ENCODE assay signal across 20 cellular contexts in genomic region chrY:6911272-6911995, GRCh38. TPM values are rescaled to one million over a fixed set of nuclear protein-coding genes. Genes with fewer than 3 reads are reported as not detected.
DNase-seq lines count a peak whose midpoint lies in the region; ATAC-seq, FAIRE-seq and TF ChIP-seq lines count a peak whose summit lies in the region.
"Had no signal": no experiment of that assay in that cellular context is flagged by ENCODE, and none has a peak within 500 bp of the region (broad histone marks: within the 10 kb centered on the region; RNA-seq: fewer than 3 reads in every experiment).

TSS of gene AMELY (minus strand) at chrY:6911752. CDS start at chrY:6872608, 39,144 bp downstream.

- DNase-seq in left ventricle myocardium inferior (no peak), cardiac septum (ENCODE audit: low spot score) (no peak), H1 (ENCODE audit: low read depth in 1 of 2, low spot score in 2 of 2) (peak in 1 of 2 experiments; percentile 62), lower leg skin (ENCODE audit: low spot score in 2 of 2) (no peak), upper lobe of right lung (peak; percentile 64), middle frontal gyrus (ENCODE audit: extremely low spot score, low spot score) (no peak), coronary artery (ENCODE audit: low spot score) (no peak)
- DNase-seq: activated gamma-delta T cell treated with Interleukin-2 at 50 U/mL for 16 hours; mesenchymal stem cell; NCI-H187; NCI-H510A; sigmoid colon; SK-N-SH; stimulated activated CD4-positive, alpha-beta T cell treated with anti-CD3 and anti-CD28 coated beads, Interleukin-4, amount 100 ng/mL, for 24 hours had no signal

- TF ChIP-seq RAD21 in H1 (IDR thresholded peaks at IDR 0.05 in 1 of 2, conservative IDR thresholded peaks at IDR 0.05 in 1 of 2; ENCODE audit: low read depth in 2 of 2, low read length in 2 of 2), result no peak

- POLR2A ChIA-PET in H1 (lab: Charles Lee; ENCODE audit: partially characterized antibody), result interaction anchor here (1.4 to 5.1 kb wide), 2 partner anchors 9 to 13 kb away, joined by 3 to 31 read pairs; no protein-coding TSS in a partner anchor

- H3K23me2 ChIP-seq in H1 (ENCODE audit: low read depth, low read length), result peaks cover 2% of the 10 kb centered on the region; the same call in 1 of the 2 replicates

- H3K36me3 ChIP-seq in left ventricle myocardium inferior (no peaks in the 10 kb centered on the region), H1 (ENCODE audit: control insufficient read depth in 2 of 4, insufficient read depth in 4 of 4, low read length in 3 of 4) (peaks cover 0 to 3% (median 2%) of the 10 kb centered on the region in 4 experiments; a peak in 4 of 8 replicates), upper lobe of right lung (no peaks in the 10 kb centered on the region)
- H3K36me3 ChIP-seq: sigmoid colon had no signal

- no peak within 1 kb of the TSS for H2BK5ac ChIP-seq in H1 (ENCODE audit: low read depth, low read length)

- no peak within 1 kb of the TSS for H2BK15ac ChIP-seq in H1 (ENCODE audit: low read length)

- H3K27ac ChIP-seq in left ventricle myocardium inferior (replicated peaks) (no peak within 1 kb of the TSS), H1 (ENCODE audit: low read depth, low read length) (no peak within 1 kb of the TSS; the same call in 1 of the 2 replicates), upper lobe of right lung (no peak within 1 kb of the TSS), coronary artery (no peak within 1 kb of the TSS)
- H3K27ac ChIP-seq: sigmoid colon had no signal

- H3K27me3 ChIP-seq in left ventricle myocardium inferior (ENCODE audit: low read depth) (peaks cover 55% of the 10 kb centered on the region), H1 (replicated peaks in 1 of 4; ENCODE audit: control insufficient read depth in 3 of 4, extremely low read depth in 1 of 4, insufficient read depth in 3 of 4, low read length in 3 of 4) (no peaks in the 10 kb centered on the region), upper lobe of right lung (no peaks in the 10 kb centered on the region)

- peak within 1 kb of the TSS; percentile 30 for H3K56ac ChIP-seq in H1 (replicated peaks; ENCODE audit: insufficient read length, low read depth, low read length)

- H3K4me1 ChIP-seq in left ventricle myocardium inferior (no peaks in the 10 kb centered on the region), H1 (replicated peaks in 1 of 4; ENCODE audit: control insufficient read depth in 3 of 4, insufficient read depth in 4 of 4, low read length in 3 of 4) (peaks cover 0 to 6% (median 4%) of the 10 kb centered on the region in 4 experiments; a peak in 3 of 7 replicates), upper lobe of right lung (no peaks in the 10 kb centered on the region)

- 13% methylated on average over 3 of the region's 58 CpGs; no CpG with 5 or more reads in 1 of the 2 experiments for WGBS in H1 (ENCODE audit: extremely low coverage in 1 of 2, insufficient coverage in 1 of 2, insufficient read length in 1 of 2, insufficient replicate concordance in 2 of 2, low coverage in 1 of 2, low lambda C conversion rate in 2 of 2, missing lambda C conversion rate in 1 of 2), 2 experiments
- 37% methylated on average over 13 of the region's 58 CpGs; no CpG with 5 or more reads in 1 of the 2 donors for WGBS in lower leg skin, 2 donors

- no peak within 1 kb of the TSS for H2AFZ ChIP-seq in H1 (ENCODE audit: low read length)

- peak within 1 kb of the TSS; percentile 89 for H4K8ac ChIP-seq in H1 (ENCODE audit: extremely low read depth, insufficient read depth, low read length)

- peaks cover 0 to 32% of the 10 kb centered on the region in 2 experiments; a peak in 2 of 4 replicates for H3K79me2 ChIP-seq in H1 (ENCODE audit: control insufficient read depth in 1 of 2, insufficient read depth in 2 of 2, low read length in 2 of 2)

- peak within 1 kb of the TSS; percentile 57 for H3K4me3 ChIP-seq in left ventricle myocardium inferior
- peak within 1 kb of the TSS; percentile 59 to 83 (median 66) for H3K4me3 ChIP-seq in H1 (ENCODE audit: extremely low read depth in 1 of 4, insufficient read depth in 2 of 4, low read depth in 3 of 4, low read length in 4 of 4)
- H3K4me3 ChIP-seq in lower leg skin (ENCODE audit: low read depth, poor library complexity, severe bottlenecking), result peak within 1 kb of the TSS; percentile 9
- H3K4me3 ChIP-seq in upper lobe of right lung, result peak within 1 kb of the TSS; percentile 38
- H3K4me3 ChIP-seq in coronary artery, result no peak within 1 kb of the TSS
- H3K4me3 ChIP-seq: GM12878 had no signal

- no peak for TF ChIP-seq CTCF in left ventricle myocardium inferior (IDR thresholded peaks at IDR 0.05; ENCODE audit: borderline replicate concordance)
- TF ChIP-seq CTCF in H1 (IDR thresholded peaks at IDR 0.05; ENCODE audit: control extremely low read depth in 1 of 3, insufficient read depth in 1 of 3, low read depth in 1 of 3, low read length in 3 of 3), result no peak
- TF ChIP-seq CTCF in lower leg skin (IDR thresholded peaks at IDR 0.05), result no peak
- no peak for TF ChIP-seq CTCF in upper lobe of right lung (IDR thresholded peaks at IDR 0.05)
- no peak for TF ChIP-seq CTCF in coronary artery (IDR thresholded peaks at IDR 0.05)

- CTCF ChIA-PET in H1 (lab: Charles Lee; ENCODE audit: partially characterized antibody), result interaction anchor here (1.1 kb wide), 1 partner anchor 36 kb away, joined by 4 read pairs; no protein-coding TSS in a partner anchor

- TF ChIP-seq POLR2A in H1 (IDR thresholded peaks at IDR 0.05; ENCODE audit: control extremely low read depth in 1 of 2, low read depth in 2 of 2, low read length in 2 of 2), result no peak
- no peak for TF ChIP-seq POLR2A in lower leg skin (IDR thresholded peaks at IDR 0.05)

- FAIRE-seq in H1 (lab: Jason Lieb, UNC), result no peak
- FAIRE-seq: GM12878, H54 had no signal

- H2BK12ac ChIP-seq in H1 (ENCODE audit: low read depth, low read length), result 0 out of 2 replicates have a peak within 1 kb of the TSS, but pooled peaks have one; percentile 17

- no peak within 1 kb of the TSS for H4K5ac ChIP-seq in H1 (ENCODE audit: insufficient read length, low read depth, low read length)

- H2AK5ac ChIP-seq in H1 (ENCODE audit: low read depth, low read length), result no peak within 1 kb of the TSS

- no peaks in the 10 kb centered on the region for H3K79me1 ChIP-seq in H1 (ENCODE audit: low read depth, low read length)

- peaks cover 0 to 3% of the 10 kb centered on the region in 2 experiments for H4K20me1 ChIP-seq in H1 (replicated peaks in 1 of 2; ENCODE audit: control insufficient read depth in 1 of 2, insufficient read depth in 2 of 2, low read length in 2 of 2)

- intact Hi-C loops in left ventricle myocardium inferior (cut with micrococcal nuclease) (no loop called here), cardiac septum (cut with DNase I) (no loop called here), lower leg skin (cut with DNase I; ENCODE audit: low total_unique reads) (no loop called here), upper lobe of right lung (cut with DNase I) (no loop called here)

- TF ChIP-seq EP300 in H1 (IDR thresholded peaks at IDR 0.05; ENCODE audit: borderline replicate concordance in 1 of 2, low read depth in 2 of 2, low read length in 2 of 2), result no peak

- H4K91ac ChIP-seq in H1 (replicated peaks; ENCODE audit: insufficient read length, low read length), result peak within 1 kb of the TSS; percentile 27

- no peak within 1 kb of the TSS for H2BK120ac ChIP-seq in H1 (replicated peaks; ENCODE audit: low read depth, low read length)

- peak within 1 kb of the TSS; percentile 76 to 82 for H3K4me2 ChIP-seq in H1 (ENCODE audit: insufficient read depth in 1 of 2, low read depth in 2 of 2, low read length in 2 of 2)
- H3K4me2 ChIP-seq: SK-N-SH had no signal

- H3K23ac ChIP-seq in H1 (ENCODE audit: insufficient read length), result no peak within 1 kb of the TSS

- no peak within 1 kb of the TSS for H2BK20ac ChIP-seq in H1 (ENCODE audit: low read length)

- ATAC-seq in upper lobe of right lung, result peak; percentile 23
- no peak for ATAC-seq in HG03095 (IDR thresholded peaks at IDR 0.05; ENCODE audit: unreplicated experiment)
- ATAC-seq: GM12878 had no signal

- H3K18ac ChIP-seq in H1 (ENCODE audit: extremely low read depth, low read length), result peak within 1 kb of the TSS; percentile 13

- H3K14ac ChIP-seq in H1 (ENCODE audit: insufficient read length), result no peak within 1 kb of the TSS

- H3K4ac ChIP-seq in H1 (replicated peaks; ENCODE audit: insufficient read length, low read depth, low read length), result no peak within 1 kb of the TSS

- H3K9me3 ChIP-seq in left ventricle myocardium inferior (replicated peaks) (no peaks in the 10 kb centered on the region), H1 (ENCODE audit: insufficient read depth in 2 of 2, low read depth in 1 of 2, low read length in 1 of 2) (no peaks in the 10 kb centered on the region), upper lobe of right lung (no peaks in the 10 kb centered on the region)
- H3K9me3 ChIP-seq: sigmoid colon, SK-N-SH had no signal

- H3K9ac ChIP-seq in H1 (replicated peaks in 1 of 4; ENCODE audit: extremely low read depth in 1 of 4, low read depth in 3 of 4, low read length in 3 of 4), result peak within 1 kb of the TSS in 3 of 4 experiments; percentile 69 to 82 (median 71); a peak in 6 of 7 replicates
- H3K9ac ChIP-seq: SK-N-SH had no signal

TF ChIP-seq in H1, 55 proteins besides CTCF, POLR2A, EP300 and RAD21 (continues in another document):
- TF ChIP-seq NRF1 (IDR thresholded peaks at IDR 0.05; ENCODE audit: low read depth, low read length), result no peak
- TF ChIP-seq TAF1 (IDR thresholded peaks at IDR 0.05; ENCODE audit: low read depth, low read length), result no peak
- no peak for TF ChIP-seq SP4 (IDR thresholded peaks at IDR 0.05; ENCODE audit: low read length)
- TF ChIP-seq POU5F1 (IDR thresholded peaks at IDR 0.05; ENCODE audit: low read depth, low read length), result no peak
- no peak for TF ChIP-seq GTF2F1 (IDR thresholded peaks at IDR 0.05; ENCODE audit: borderline replicate concordance, low read depth, low read length)
- no peak for TF ChIP-seq RFX5 (IDR thresholded peaks at IDR 0.05; ENCODE audit: borderline replicate concordance, low read depth, low read length)
- TF ChIP-seq ATF3 (IDR thresholded peaks at IDR 0.05; ENCODE audit: insufficient read depth, low read depth, low read length), result no peak

RNA-seq across cellular contexts. Expression of gene AMELY, which starts in this region (rescaled TPM):
- total RNA-seq in left ventricle myocardium inferior, result not detected
- total RNA-seq in cardiac septum, result not detected
- total RNA-seq in H1 (2021; fragmentation: NEBNext Ultra II Directional; extraction: Animal tissue kit (Norgen Biotek cat#: 25700)), result not detected in 2 replicates
- 0.09 TPM in 1 of 2 replicates, not detected in the other for polyA plus RNA-seq in H1 (2011; rRNA removed)
- polyA plus RNA-seq in H1 (2011; cell fraction: cytosol; rRNA removed), result not detected
- 0.23 TPM for polyA plus RNA-seq in H1 (2011; cell fraction: nucleus; rRNA removed)
- not detected in 4 replicates for polyA plus RNA-seq in H1 (2012, experiment 1 of 2)
- polyA plus RNA-seq in H1 (2012, experiment 2 of 2), result not detected
- 0.12 TPM for polyA plus RNA-seq in H1 (2013, experiment 1 of 2)
- 0.07 TPM for polyA plus RNA-seq in H1 (2013, experiment 2 of 2)
- polyA minus RNA-seq in H1 (2011; rRNA and poly(A)+ RNA removed), result not detected in 2 replicates
- not detected for polyA minus RNA-seq in H1 (2011; cell fraction: cytosol; rRNA and poly(A)+ RNA removed)
- polyA minus RNA-seq in H1 (2011; cell fraction: nucleus; rRNA and poly(A)+ RNA removed), result not detected
- total RNA-seq in lower leg skin, result not detected
- not detected for total RNA-seq in upper lobe of right lung
- total RNA-seq: GM12878, HT-29, sigmoid colon, ureter had no signal
- polyA plus RNA-seq: AG04450, GM12878, sigmoid colon, SK-N-SH had no signal
